ENCODE assay signal across 26 cellular contexts in genomic region chr15:48718646-48719045, GRCh38.
DNase-seq lines count a peak whose midpoint lies in the region; ATAC-seq, FAIRE-seq and TF ChIP-seq lines count a peak whose summit lies in the region.
"Had no signal": no experiment of that assay in that cellular context is flagged by ENCODE, and none has a peak within 500 bp of the region (broad histone marks: within the 10 kb centered on the region; RNA-seq: fewer than 3 reads in every experiment).

No MANE protein-coding gene starts in this region.

- WGBS in heart right ventricle, 2 donors = 42 to 55% methylated on average over 2 of the region's 2 CpGs

- H3K9me3 ChIP-seq in Karpas-422 (ENCODE audit: low read length) = no peaks in the 10 kb centered on the region
- peaks cover 0 to 29% (median 11%) of the 10 kb centered on the region in 11 donors for H3K9me3 ChIP-seq in heart right ventricle
- H3K9me3 ChIP-seq: HAP-1, prostate gland, upper lobe of right lung had no signal

- H3K9ac ChIP-seq in Karpas-422 (ENCODE audit: low read length) = no peak overlapping the region

- no peak for TF ChIP-seq CTCF in bronchial epithelial cell (IDR thresholded peaks at IDR 0.05; ENCODE audit: insufficient read depth, low read length, severe bottlenecking)
- TF ChIP-seq CTCF in heart right ventricle (IDR thresholded peaks at IDR 0.05) = no peak

- H3K27me3 ChIP-seq in Karpas-422 (ENCODE audit: low read length) (no peaks in the 10 kb centered on the region), bronchial epithelial cell (ENCODE audit: control insufficient read depth, insufficient read depth, low read length) (no peaks in the 10 kb centered on the region), heart right ventricle (no peaks in the 10 kb centered on the region)
- H3K27me3 ChIP-seq: gastroesophageal sphincter, spleen, upper lobe of right lung had no signal

- H3K36me3 ChIP-seq in Karpas-422 (ENCODE audit: insufficient read depth, low read length) (peaks cover 3% of the 10 kb centered on the region; the same call in 1 of the 2 replicates), bronchial epithelial cell (ENCODE audit: control insufficient read depth, insufficient read depth, low read length) (no peaks in the 10 kb centered on the region), heart right ventricle (peaks cover 0 to 5% (median 0%) of the 10 kb centered on the region in 9 donors)
- H3K36me3 ChIP-seq: gastroesophageal sphincter, prostate gland, upper lobe of right lung had no signal

- ATAC-seq in heart right ventricle (peak in 5 of 8 donors; percentile 41 to 80 (median 51)), left colon (no peak), HG02588 (IDR thresholded peaks at IDR 0.05; ENCODE audit: unreplicated experiment) (no peak)
- ATAC-seq: gastroesophageal sphincter, upper lobe of right lung had no signal

- no peak overlapping the region for H3K4me3 ChIP-seq in Karpas-422 (ENCODE audit: low read length)
- no peak overlapping the region for H3K4me3 ChIP-seq in bronchial epithelial cell (ENCODE audit: low read depth, low read length)
- H3K4me3 ChIP-seq in heart right ventricle = no peak overlapping the region
- H3K4me3 ChIP-seq: gastroesophageal sphincter, HAP-1, prostate gland, spleen, upper lobe of right lung had no signal

- DNase-seq in A172 (ENCODE audit: low spot score) (peak; percentile 8), Karpas-422 (peak; percentile 24), bronchial epithelial cell (ENCODE audit: low read depth) (peak; percentile 18), heart right ventricle (no peak), left colon (no peak), NCI-H2171 treated with DMSO at 0.1 percent for 48 hours (lab: John Stamatoyannopoulos, UW) (no peak)
- DNase-seq in activated effector memory CD4-positive, alpha-beta T cell treated with Interleukin-2 at 50 U/mL for 16 hours = no peak
- DNase-seq: 8988T; activated CD4-positive, alpha-beta T cell treated with anti-CD3 and anti-CD28 coated beads, Interleukin-2, amount 50 U/mL, for 48 hours; activated naive CD4-positive, alpha-beta T cell treated with anti-CD3 and anti-CD28 coated beads for 36 hours; C1 segment of cervical spinal cord; left cardiac atrium; midbrain; NCI-H1092; NCI-H2081; NCI-H524; SHP77; spleen; stimulated activated CD4-positive, alpha-beta T cell treated with anti-CD3 and anti-CD28 coated beads, Interleukin-4, amount 100 ng/mL, for 4 hours; upper lobe of right lung had no signal

- H2AFZ ChIP-seq in Karpas-422 (ENCODE audit: low read length) = no peak overlapping the region

- H3K9me2 ChIP-seq in Karpas-422 (replicated peaks; ENCODE audit: insufficient read depth, low read length) = no peaks in the 10 kb centered on the region

- intact Hi-C loops in heart right ventricle (cut with DNase I) = no loop called here
- intact Hi-C loops in left colon (cut with DNase I, micrococcal nuclease) = no loop called here

- H4K20me1 ChIP-seq in Karpas-422 (ENCODE audit: insufficient read depth, low read depth, low read length) = no peaks in the 10 kb centered on the region

- H3K4me2 ChIP-seq in Karpas-422 (ENCODE audit: low read depth, low read length, poor library complexity, severe bottlenecking) = no peak overlapping the region

- H3K79me2 ChIP-seq in Karpas-422 (ENCODE audit: low read length) = no peaks in the 10 kb centered on the region

- no peak overlapping the region for H3K27ac ChIP-seq in Karpas-422 (ENCODE audit: low read length)
- peak overlapping the region in 1 of 10 donors; percentile 6 for H3K27ac ChIP-seq in heart right ventricle
- H3K27ac ChIP-seq: prostate gland, spleen, upper lobe of right lung, VCaP had no signal

- no peak for FAIRE-seq in bronchial epithelial cell (lab: Jason Lieb, UNC)
- FAIRE-seq: GM12891 had no signal

- H3K4me1 ChIP-seq in Karpas-422 (ENCODE audit: low read length) (no peaks in the 10 kb centered on the region), heart right ventricle (peaks cover 0 to 9% (median 0%) of the 10 kb centered on the region in 9 donors)
- H3K4me1 ChIP-seq: HAP-1, prostate gland, spleen, upper lobe of right lung had no signal

Comparison
In these comparisons a context has a peak if more than half of its experiments do, and no peak if none do; other contexts are left out.
1. DNase-seq: peak in A172 (single experiment), Karpas-422 (single experiment) and bronchial epithelial cell (single experiment); none in heart right ventricle (0 of 2), left colon (0 of 2), NCI-H2171 treated with DMSO at 0.1 percent for 48 hours (single experiment) and activated effector memory CD4-positive, alpha-beta T cell treated with Interleukin-2 at 50 U/mL for 16 hours (single experiment).
2. ATAC-seq: peak in heart right ventricle (5 of 8); none in left colon (single experiment) and HG02588 (single experiment).